In genomic region chr19:38304352-38304865, GRCh38 we compare ENCODE assay signal across 1 cellular context.
TF ChIP-seq lines count a peak whose summit lies in the region.

No MANE protein-coding gene starts in this region.

TF ChIP-seq in HepG2, 621 proteins besides CTCF, POLR2A, EP300 and RAD21 (continued from another document):
- TF ChIP-seq AKNA (CRISPR knock-in tag; IDR thresholded peaks at IDR 0.05; ENCODE audit: borderline replicate concordance) (no peak), ZNF788 (CRISPR knock-in tag; IDR thresholded peaks at IDR 0.05; ENCODE audit: borderline replicate concordance) (0 out of 2 replicates have a peak, but pooled peaks have one; percentile 14), PHF8 (CRISPR knock-in tag; IDR thresholded peaks at IDR 0.05) (peak; percentile 32; the same call in 1 of the 2 replicates), HNRNPUL1 (IDR thresholded peaks at IDR 0.05; ENCODE audit: low read depth, low read length) (no peak), LCORL (IDR thresholded peaks at IDR 0.05) (no peak), LCORL (CRISPR knock-in tag; IDR thresholded peaks at IDR 0.05) (no peak), ZBTB7B (CRISPR knock-in tag; IDR thresholded peaks at IDR 0.05) (peak; percentile 33; the same call in 1 of the 2 replicates), HDAC1 (CRISPR knock-in tag; IDR thresholded peaks at IDR 0.05) (peak; percentile 60; the same call in 1 of the 2 replicates), ZFP36 (IDR thresholded peaks at IDR 0.05; ENCODE audit: borderline replicate concordance, low read depth, low read length, partially characterized antibody) (no peak), ZNF746 (CRISPR knock-in tag; IDR thresholded peaks at IDR 0.05) (peak; percentile 38; the same call in 1 of the 2 replicates), ISX (CRISPR knock-in tag; conservative IDR thresholded peaks at IDR 0.05) (no peak), ZNF577 (CRISPR knock-in tag; IDR thresholded peaks at IDR 0.05; ENCODE audit: borderline replicate concordance, low read depth) (no peak), RFX3 (CRISPR knock-in tag; IDR thresholded peaks at IDR 0.05) (no peak)
